ENCODE assay signal across 10 cellular contexts in the genomic region with DNA sequence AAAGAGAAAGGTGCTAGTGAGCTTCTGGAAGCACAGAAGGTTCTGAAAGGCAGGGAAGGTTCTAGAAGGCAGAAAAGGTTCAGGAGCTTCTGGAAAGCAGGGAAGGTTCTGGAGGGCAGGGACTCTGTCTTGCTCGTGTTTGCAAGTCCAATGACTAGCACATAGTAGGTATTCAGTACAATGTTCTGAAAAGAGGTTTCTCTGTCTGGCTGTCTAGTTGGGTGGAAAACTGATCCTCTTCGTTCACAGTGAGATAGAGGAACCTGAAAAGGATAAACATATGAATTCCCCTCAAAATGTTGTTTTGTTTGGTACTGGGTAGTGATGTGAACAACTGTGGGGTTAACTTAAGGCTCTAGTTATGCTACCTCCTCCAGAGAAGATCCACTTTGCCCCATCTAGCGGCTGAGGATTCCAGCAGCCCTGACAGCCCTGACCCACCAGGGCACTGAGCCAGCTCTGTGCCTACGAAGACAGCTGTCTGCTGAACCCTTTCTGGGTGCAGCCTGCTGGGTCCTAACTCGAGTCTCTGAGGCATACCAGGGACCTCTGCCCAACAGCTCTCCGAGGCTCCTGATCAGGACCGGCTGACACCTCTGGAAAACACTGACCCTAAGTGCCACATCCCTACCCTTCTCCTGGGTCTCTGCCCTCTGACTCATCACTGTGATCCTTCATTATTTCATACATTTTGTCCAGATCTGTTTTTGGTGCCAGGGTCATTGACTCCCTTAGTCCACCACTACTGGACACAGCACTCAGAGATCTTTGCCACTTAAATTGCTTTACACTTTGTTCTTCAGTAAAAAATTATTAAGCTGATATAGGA. TPM values are rescaled to one million over a fixed set of nuclear protein-coding genes. Genes with fewer than 3 reads are reported as not detected.
DNase-seq lines count a peak whose midpoint lies in the region; ATAC-seq and TF ChIP-seq lines count a peak whose summit lies in the region.
"Had no signal": no experiment of that assay in that cellular context is flagged by ENCODE, and none has a peak within 500 bp of the region (broad histone marks: within the 10 kb centered on the region; RNA-seq: fewer than 3 reads in every experiment).

No MANE protein-coding gene starts in this region.

- no peaks in the 10 kb centered on the region for H3K36me3 Mint-ChIP-seq in activated naive CD8-positive, alpha-beta T cell treated with anti-CD3 and anti-CD28 coated beads for 36 hours

- no peak overlapping the region for H3K4me3 ChIP-seq in Karpas-422 (ENCODE audit: low read length)
- no peak overlapping the region for H3K4me3 ChIP-seq in Panc1 (ENCODE audit: low read depth in 2 of 2, low read length in 2 of 2)
- H3K4me3 ChIP-seq: esophagus muscularis mucosa had no signal

- no peaks in the 10 kb centered on the region for H3K9me3 ChIP-seq in Karpas-422 (ENCODE audit: low read length)
- no peaks in the 10 kb centered on the region for H3K9me3 ChIP-seq in Panc1 (ENCODE audit: control insufficient read depth, insufficient read depth, low read depth, low read length)
- H3K9me3 ChIP-seq: esophagus muscularis mucosa had no signal

- in situ Hi-C loops in Panc1 (cut with HindIII; ENCODE audit: low pct_unique_long_range_greater_than_20kb, low sequenced_read_pairs) = no loop called here

- H3K4me1 Mint-ChIP-seq in activated naive CD8-positive, alpha-beta T cell treated with anti-CD3 and anti-CD28 coated beads for 36 hours = no peaks in the 10 kb centered on the region

- no peaks in the 10 kb centered on the region for H3K36me3 ChIP-seq in Karpas-422 (ENCODE audit: insufficient read depth, low read length)
- H3K36me3 ChIP-seq in Panc1 (ENCODE audit: control insufficient read depth, insufficient read depth, low read length) = no peaks in the 10 kb centered on the region
- H3K36me3 ChIP-seq: esophagus muscularis mucosa had no signal

- DNase-seq in ELF-1 (ENCODE audit: low read depth, low spot score) (peak; percentile 24), Karpas-422 (peak; percentile 65), Panc1 (ENCODE audit: low read depth, low spot score) (peak; percentile 4), left kidney (ENCODE audit: low read depth, low spot score) (peak; percentile 26), HCEC 1CT (no peak), AML-193 (lab: John Stamatoyannopoulos, UW) (no peak)
- DNase-seq in activated CD4-positive, CD25-positive, alpha-beta regulatory T cell treated with anti-CD3 and anti-CD28 coated beads, Interleukin-2, amount 50 U/mL, for 72 hours = no peak
- DNase-seq in activated naive CD8-positive, alpha-beta T cell treated with anti-CD3 and anti-CD28 coated beads for 36 hours = no peak
- DNase-seq: GDM1 had no signal

- peak; percentile 88 for ATAC-seq in Panc1

- CTCF ChIA-PET in Panc1 (lab: Charles Lee) = no interaction called here

- intact Hi-C loops in Panc1 (cut with micrococcal nuclease; ENCODE audit: unreplicated experiment) = no loop called here

- no peak overlapping the region for H3K27ac ChIP-seq in Karpas-422 (ENCODE audit: low read length)
- H3K27ac ChIP-seq in Panc1 (ENCODE audit: low read length) = no peak overlapping the region
- H3K27ac ChIP-seq: esophagus muscularis mucosa had no signal

- H3K27ac Mint-ChIP-seq in activated naive CD8-positive, alpha-beta T cell treated with anti-CD3 and anti-CD28 coated beads for 36 hours = no peak overlapping the region

- peaks cover 33% of the 10 kb centered on the region for H3K27me3 Mint-ChIP-seq in activated naive CD8-positive, alpha-beta T cell treated with anti-CD3 and anti-CD28 coated beads for 36 hours

- POLR2A ChIA-PET in Panc1 (lab: Charles Lee) = no interaction called here

- BruUV-seq in Panc1 (replicated peaks; lab: Mats Ljungman, UMichigan) = no TSS peak

- H3K27me3 ChIP-seq in Karpas-422 (ENCODE audit: low read length) = no peaks in the 10 kb centered on the region
- H3K27me3 ChIP-seq in Panc1 (ENCODE audit: control insufficient read depth, insufficient read depth, low read length) = peaks cover 3% of the 10 kb centered on the region

- H3K9me3 Mint-ChIP-seq in activated naive CD8-positive, alpha-beta T cell treated with anti-CD3 and anti-CD28 coated beads for 36 hours = no peaks in the 10 kb centered on the region

- TF ChIP-seq CTCF in Panc1 (IDR thresholded peaks at IDR 0.05) = no peak

- no peak overlapping the region for H3K4me3 Mint-ChIP-seq in activated naive CD8-positive, alpha-beta T cell treated with anti-CD3 and anti-CD28 coated beads for 36 hours

- no peak overlapping the region for H2AFZ ChIP-seq in Karpas-422 (ENCODE audit: low read length)

- H3K4me1 ChIP-seq in Karpas-422 (ENCODE audit: low read length) (peaks cover 3% of the 10 kb centered on the region; the same call in 1 of the 2 replicates), Panc1 (ENCODE audit: control insufficient read depth, insufficient read depth, low read length) (no peaks in the 10 kb centered on the region)

- H3K79me2 ChIP-seq in Karpas-422 (ENCODE audit: low read length) = no peaks in the 10 kb centered on the region

- H4K20me1 ChIP-seq in Karpas-422 (ENCODE audit: insufficient read depth, low read depth, low read length) = no peaks in the 10 kb centered on the region

- no peaks in the 10 kb centered on the region for H3K9me2 ChIP-seq in Karpas-422 (replicated peaks; ENCODE audit: insufficient read depth, low read length)

- no peak overlapping the region for H3K9ac ChIP-seq in Karpas-422 (ENCODE audit: low read length)

- no peak overlapping the region for H3K4me2 ChIP-seq in Karpas-422 (ENCODE audit: low read depth, low read length, poor library complexity, severe bottlenecking)

RNA-seq across cellular contexts. Expression of a gene that starts 15.4 kb away (rescaled TPM):
- total RNA-seq in Karpas-422 (2014; rRNA removed; shearing (Covaris generic); ENCODE audit: low replicate concordance) = 0.87 and 1.7 TPM in 2 replicates
- 1.1 TPM for total RNA-seq in Panc1 (2021; ENCODE audit: unreplicated experiment)
- 2.5 TPM for polyA plus RNA-seq in Panc1 (2012; ENCODE audit: insufficient read length)
- under 1 TPM; 0.72 to 0.74 TPM for total RNA-seq in activated naive CD8-positive, alpha-beta T cell treated with anti-CD3 and anti-CD28 coated beads for 36 hours

Comparison
In these comparisons a context has a peak if more than half of its experiments do, and no peak if none do; other contexts are left out.
1. DNase-seq: peak in ELF-1 (single experiment), Karpas-422 (single experiment), Panc1 (single experiment) and left kidney (single experiment); none in HCEC 1CT (single experiment), AML-193 (0 of 2), activated CD4-positive, CD25-positive, alpha-beta regulatory T cell treated with anti-CD3 and anti-CD28 coated beads, Interleukin-2, amount 50 U/mL, for 72 hours (single experiment) and activated naive CD8-positive, alpha-beta T cell treated with anti-CD3 and anti-CD28 coated beads for 36 hours (single experiment).